ENCODE assay signal across 8 cellular contexts in the genomic region with DNA sequence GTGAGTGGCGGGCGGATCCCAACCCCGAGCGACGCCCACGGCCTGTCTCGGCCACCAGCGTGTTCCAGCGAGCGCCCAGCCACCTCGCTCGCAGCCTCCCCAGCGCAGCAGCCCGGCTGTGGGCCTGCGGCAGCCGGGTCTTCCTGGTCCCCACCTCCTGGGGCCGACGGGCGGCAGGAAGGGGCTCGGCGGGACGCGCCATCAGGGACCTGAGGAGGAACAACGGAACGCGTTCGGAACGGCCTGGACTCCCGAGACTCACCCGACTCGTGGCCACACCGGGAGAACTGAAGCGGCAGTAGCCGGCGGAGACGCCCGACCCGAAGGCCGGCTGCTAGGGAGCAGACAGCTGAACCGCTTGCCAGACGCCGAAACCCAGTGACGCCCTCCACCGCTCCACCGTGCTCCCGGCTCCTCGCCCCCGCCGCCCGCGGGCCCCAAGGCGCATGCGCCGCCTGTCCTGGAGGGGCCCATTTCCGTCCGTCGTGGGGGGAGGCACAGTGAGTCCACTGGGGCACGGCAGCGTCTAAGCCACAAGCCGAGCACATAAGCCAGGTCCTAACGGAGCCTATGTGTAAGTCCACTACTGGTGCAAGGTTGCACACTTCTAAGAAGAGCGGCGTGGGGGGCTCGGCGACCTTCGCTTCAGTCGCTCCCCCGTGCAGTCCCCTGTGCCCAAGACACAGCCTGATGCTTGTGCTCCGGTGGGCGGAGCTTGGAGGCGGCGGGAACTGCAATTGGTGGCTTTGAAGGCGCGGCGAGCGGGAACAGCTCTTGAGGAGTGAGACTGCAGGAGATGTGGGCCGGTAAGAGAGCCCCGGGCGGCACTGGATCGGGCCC. TPM values are rescaled to one million over a fixed set of nuclear protein-coding genes. Genes with fewer than 3 reads are reported as not detected.
A peak's percentile ranks its signal among the peaks of the same experiment; 100 is the strongest.
DNase-seq lines count a peak whose midpoint lies in the region; ATAC-seq and TF ChIP-seq lines count a peak whose summit lies in the region.

A gene with protein sequence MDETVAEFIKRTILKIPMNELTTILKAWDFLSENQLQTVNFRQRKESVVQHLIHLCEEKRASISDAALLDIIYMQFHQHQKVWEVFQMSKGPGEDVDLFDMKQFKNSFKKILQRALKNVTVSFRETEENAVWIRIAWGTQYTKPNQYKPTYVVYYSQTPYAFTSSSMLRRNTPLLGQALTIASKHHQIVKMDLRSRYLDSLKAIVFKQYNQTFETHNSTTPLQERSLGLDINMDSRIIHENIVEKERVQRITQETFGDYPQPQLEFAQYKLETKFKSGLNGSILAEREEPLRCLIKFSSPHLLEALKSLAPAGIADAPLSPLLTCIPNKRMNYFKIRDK (plus strand): TSS at position 743 of the 840 bp plus-strand sequence. CDS start 4,726 bp downstream, outside the sequence.
A gene (minus strand): TSS at position 414 of the 840 bp plus-strand sequence. CDS start 9,491 bp downstream, outside the sequence.

- H3K4me1 Mint-ChIP-seq in CD14-positive monocyte: peaks cover 42% of the 10 kb centered on the region

- TF ChIP-seq CTCF in CD14-positive monocyte (IDR thresholded peaks at IDR 0.05): no peak

- DNase-seq in CD14-positive monocyte (ENCODE audit: low spot score) (peak; percentile 98), NCI-H748 treated with DMSO at 0.1 percent for 48 hours (lab: John Stamatoyannopoulos, UW) (peak; percentile 81), dedifferentiated amniotic fluid mesenchymal stem cell (ENCODE audit: extremely low spot score) (peak; percentile 99), left lobe of liver (ENCODE audit: low spot score) (peak; percentile 99)
- peak; percentile 95 to 96 for DNase-seq in activated CD4-positive, alpha-beta T cell treated with anti-CD3 and anti-CD28 coated beads, Interleukin-2, amount 50 U/mL, for 24 hours (ENCODE audit: low read depth in 1 of 2, low spot score in 1 of 2)
- DNase-seq in stimulated activated CD4-positive, alpha-beta T cell treated with anti-CD3 and anti-CD28 coated beads, Interleukin-2, amount 100 ng/mL, for 24 hours: peak; percentile 96

- peak within 1 kb of the TSS; percentile 99 to 100 (median 100) for H3K27ac Mint-ChIP-seq in CD14-positive monocyte

- peak within 1 kb of the TSS; percentile 91 to 98 for H3K4me3 Mint-ChIP-seq in CD14-positive monocyte

- peaks cover 0 to 2% (median 0%) of the 10 kb centered on the region in 3 donors for H3K27me3 Mint-ChIP-seq in CD14-positive monocyte (ENCODE audit: low read depth in 3 of 3)

- H3K36me3 Mint-ChIP-seq in CD14-positive monocyte: peaks cover 5% of the 10 kb centered on the region in 2 donors

- ATAC-seq in GM19397 (IDR thresholded peaks at IDR 0.05; ENCODE audit: unreplicated experiment) (peak; percentile 83), HG03565 (IDR thresholded peaks at IDR 0.05; ENCODE audit: unreplicated experiment) (peak; percentile 69), left lobe of liver (peak; percentile 89)

- no peaks in the 10 kb centered on the region for H3K9me3 Mint-ChIP-seq in CD14-positive monocyte

- intact Hi-C loops in CD14-positive monocyte (cut with micrococcal nuclease): loop anchor here (1.0 to 10.0 kb wide), 6 partner anchors 70 to 738 kb away; a partner anchor contains a TSS

RNA-seq across cellular contexts. Expression of the first gene that starts in this region (rescaled TPM):
- polyA plus RNA-seq in CD14-positive monocyte: 1 to 10 TPM; 2.5 to 4.4 TPM
- 7.6 TPM for total RNA-seq in left lobe of liver

RNA-seq across cellular contexts. Expression of the second gene that starts in this region (rescaled TPM):
- 10 to 100 TPM; 70.7 to 79.5 TPM for polyA plus RNA-seq in CD14-positive monocyte
- total RNA-seq in left lobe of liver: 36.8 TPM

Comparison
In these comparisons a context has a peak if more than half of its experiments do, and no peak if none do; other contexts are left out.
1. Peak in every context shown above with its lines: DNase-seq and ATAC-seq.